In genomic region chr3:177640319-177640997, GRCh38 we compare ENCODE assay signal across 11 cellular contexts.
DNase-seq lines count a peak whose midpoint lies in the region; ATAC-seq and TF ChIP-seq lines count a peak whose summit lies in the region.
"Had no signal": no experiment of that assay in that cellular context is flagged by ENCODE, and none has a peak within 500 bp of the region (broad histone marks: within the 10 kb centered on the region; RNA-seq: fewer than 3 reads in every experiment).

No MANE protein-coding gene starts in this region.

- in situ Hi-C loops in Panc1 (cut with HindIII; ENCODE audit: low pct_unique_long_range_greater_than_20kb, low sequenced_read_pairs) = no loop called here

- no peak for TF ChIP-seq CTCF in Panc1 (IDR thresholded peaks at IDR 0.05)

- H3K27me3 Mint-ChIP-seq in activated naive CD4-positive, alpha-beta T cell treated with anti-CD3 and anti-CD28 coated beads for 36 hours (ENCODE audit: low read depth) = no peaks in the 10 kb centered on the region

- intact Hi-C loops in activated naive CD4-positive, alpha-beta T cell treated with anti-CD3 and anti-CD28 coated beads for 36 hours (cut with micrococcal nuclease) = no loop called here
- intact Hi-C loops in Panc1 (cut with micrococcal nuclease; ENCODE audit: unreplicated experiment) = no loop called here

- no peak for ATAC-seq in Panc1
- ATAC-seq in HG03135 (IDR thresholded peaks at IDR 0.05; ENCODE audit: unreplicated experiment) = no peak
- ATAC-seq in GM18858 (IDR thresholded peaks at IDR 0.05; ENCODE audit: unreplicated experiment) = no peak

- CTCF ChIA-PET in activated naive CD4-positive, alpha-beta T cell treated with anti-CD3 and anti-CD28 coated beads for 36 hours (lab: Charles Lee) = no interaction called here
- CTCF ChIA-PET in Panc1 (lab: Charles Lee) = no interaction called here

- H3K4me1 Mint-ChIP-seq in activated naive CD4-positive, alpha-beta T cell treated with anti-CD3 and anti-CD28 coated beads for 36 hours (ENCODE audit: low read depth) = peaks cover 34% of the 10 kb centered on the region

- POLR2A ChIA-PET in Panc1 (lab: Charles Lee) = no interaction called here

- no peaks in the 10 kb centered on the region for H3K36me3 ChIP-seq in Panc1 (ENCODE audit: control insufficient read depth, insufficient read depth, low read length)

- no peaks in the 10 kb centered on the region for H3K27me3 ChIP-seq in Panc1 (ENCODE audit: control insufficient read depth, insufficient read depth, low read length)

- H3K4me1 ChIP-seq in Panc1 (ENCODE audit: control insufficient read depth, insufficient read depth, low read length) = no peaks in the 10 kb centered on the region; the same call in 1 of the 2 replicates

- peak; percentile 18 for DNase-seq in activated naive CD4-positive, alpha-beta T cell treated with anti-CD3 and anti-CD28 coated beads for 36 hours
- DNase-seq in activated naive CD4-positive, alpha-beta T cell (lab: John Stamatoyannopoulos, UW) = no peak
- DNase-seq in NCI-H1092 treated with DMSO at 0.1 percent for 48 hours (lab: John Stamatoyannopoulos, UW) (peak; percentile 69), Panc1 (ENCODE audit: low read depth, low spot score) (no peak), myocyte (ENCODE audit: low read depth) (peak; percentile 52), hippocampal formation (lab: John Stamatoyannopoulos, UW) (no peak)
- DNase-seq: activated CD4-positive, alpha-beta T cell treated with anti-CD3 and anti-CD28 coated beads, Interleukin-2, amount 50 U/mL, for 48 hours; NCI-H1930 had no signal

- H3K4me3 Mint-ChIP-seq in activated naive CD4-positive, alpha-beta T cell treated with anti-CD3 and anti-CD28 coated beads for 36 hours = no peak overlapping the region
- H3K4me3 Mint-ChIP-seq: nephron had no signal

- H3K4me3 ChIP-seq in Panc1 (ENCODE audit: low read depth in 2 of 2, low read length in 2 of 2) = no peak overlapping the region

- H3K27ac ChIP-seq in Panc1 (ENCODE audit: low read length) = peak overlapping the region; percentile 52; the same call in 1 of the 2 replicates

- BruUV-seq in Panc1 (replicated peaks; lab: Mats Ljungman, UMichigan) = no TSS peak

- H3K9me3 Mint-ChIP-seq in activated naive CD4-positive, alpha-beta T cell treated with anti-CD3 and anti-CD28 coated beads for 36 hours = no peaks in the 10 kb centered on the region

- peaks cover 2% of the 10 kb centered on the region for H3K36me3 Mint-ChIP-seq in activated naive CD4-positive, alpha-beta T cell treated with anti-CD3 and anti-CD28 coated beads for 36 hours (ENCODE audit: low read depth)

- H3K9me3 ChIP-seq in Panc1 (ENCODE audit: control insufficient read depth, insufficient read depth, low read depth, low read length) = no peaks in the 10 kb centered on the region

- H3K27ac Mint-ChIP-seq in activated naive CD4-positive, alpha-beta T cell treated with anti-CD3 and anti-CD28 coated beads for 36 hours = no peak overlapping the region

Comparison
In these comparisons a context has a peak if more than half of its experiments do, and no peak if none do; other contexts are left out.
1. DNase-seq: peak in activated naive CD4-positive, alpha-beta T cell treated with anti-CD3 and anti-CD28 coated beads for 36 hours (single experiment), NCI-H1092 treated with DMSO at 0.1 percent for 48 hours (single experiment) and myocyte (single experiment); none in activated naive CD4-positive, alpha-beta T cell (0 of 4), Panc1 (single experiment) and hippocampal formation (0 of 2).